8 cellular contexts compared by ENCODE assay signal in the genomic region with DNA sequence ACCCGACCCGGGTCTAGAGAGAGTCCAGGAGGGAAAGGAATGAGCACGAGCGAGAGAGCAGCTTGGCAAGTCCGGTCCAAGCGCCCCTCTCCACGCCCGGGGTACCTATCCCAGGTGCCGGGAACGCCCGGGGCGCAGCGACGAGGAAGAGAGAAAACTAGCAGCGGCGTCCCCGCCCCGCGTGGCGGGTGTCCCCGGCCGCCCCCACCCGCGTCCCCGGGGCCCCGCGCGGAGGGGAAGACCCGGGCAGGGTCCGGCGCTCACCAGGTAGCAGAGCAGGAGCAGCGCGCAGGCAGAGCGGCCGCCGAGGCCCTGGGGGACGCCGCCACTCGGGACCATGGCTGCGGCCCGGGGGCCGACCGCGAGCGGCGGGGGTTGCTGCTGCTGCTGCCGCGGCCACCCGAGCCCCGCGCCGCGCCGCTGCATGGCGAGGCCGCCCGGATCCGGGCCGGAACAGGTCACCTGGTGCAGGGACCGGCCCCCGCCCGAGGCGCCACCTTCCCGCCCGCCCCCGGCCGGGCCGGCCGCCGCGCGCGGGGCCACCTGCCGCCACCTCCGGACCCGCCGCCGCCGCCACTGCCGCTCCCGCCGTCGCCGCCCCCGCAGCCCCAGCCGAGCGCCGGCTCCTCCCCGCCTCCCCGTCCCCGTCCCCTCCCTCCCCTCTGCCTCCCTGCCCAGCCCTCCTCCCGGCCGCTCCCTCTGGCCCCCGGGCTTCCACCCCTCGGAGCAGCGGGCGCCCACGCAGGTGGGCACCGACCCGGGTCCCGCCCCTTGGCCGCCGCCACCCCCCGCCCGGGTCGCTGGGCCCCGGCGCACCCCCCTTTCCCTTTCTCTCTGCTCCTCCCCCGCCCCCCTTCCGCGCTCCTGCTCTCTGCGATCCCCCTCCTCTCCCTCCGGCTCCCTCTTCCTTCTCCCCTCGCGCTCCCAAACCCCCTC. TPM values are rescaled to one million over a fixed set of nuclear protein-coding genes. Genes with fewer than 3 reads are reported as not detected.
DNase-seq lines count a peak whose midpoint lies in the region; ATAC-seq and TF ChIP-seq lines count a peak whose summit lies in the region.

TSS of gene SEL1L3 (minus strand) at position 578 of the 936 bp plus-strand sequence. CDS start at position 426, 152 bp downstream.

- H4K20me1 ChIP-seq in SK-N-SH (ENCODE audit: insufficient read depth), result no peaks in the 10 kb centered on the region

- peak; percentile 84 for DNase-seq in SK-N-SH
- DNase-seq in adipocyte (ENCODE audit: low read depth), result peak; percentile 67
- DNase-seq in right cardiac atrium, result peak; percentile 21 to 75 (median 74)
- no peak for DNase-seq in gastrocnemius medialis
- no peak for DNase-seq in NCI-H446 (lab: John Stamatoyannopoulos, UW)
- DNase-seq in AML-193 (lab: John Stamatoyannopoulos, UW), result no peak

- H3F3A ChIP-seq in SK-N-SH (replicated peaks; ENCODE audit: insufficient read depth), result no peaks in the 10 kb centered on the region

- in situ Hi-C loops in gastrocnemius medialis (cut with MboI; ENCODE audit: low sequenced_read_pairs in 4 of 4), result no loop called here

- CTCF ChIA-PET in SK-N-SH (lab: Yijun Ruan, JAX), result no interaction called here

- H3K9me3 ChIP-seq in SK-N-SH (no peaks in the 10 kb centered on the region), adipocyte (ENCODE audit: control insufficient read depth, low read length) (no peaks in the 10 kb centered on the region), right cardiac atrium (ENCODE audit: control insufficient read depth, low read length) (no peaks in the 10 kb centered on the region), gastrocnemius medialis (no peaks in the 10 kb centered on the region)

- no peaks in the 10 kb centered on the region for H3K79me2 ChIP-seq in SK-N-SH (ENCODE audit: insufficient read depth)

- intact Hi-C loops in right cardiac atrium (cut with DNase I), result no loop called here
- intact Hi-C loops in gastrocnemius medialis (cut with DNase I; ENCODE audit: low total_unique reads), result no loop called here

- no peak for TF ChIP-seq RAD21 in SK-N-SH (IDR thresholded peaks at IDR 0.05; ENCODE audit: low read length)

- H3K9ac ChIP-seq in SK-N-SH (peak within 1 kb of the TSS; percentile 67), adipocyte (ENCODE audit: low read length) (peak within 1 kb of the TSS; percentile 45)

- H3K36me3 ChIP-seq in SK-N-SH (replicated peaks in 1 of 2; ENCODE audit: control insufficient read depth in 1 of 2, insufficient read depth in 2 of 2, low read length in 1 of 2), result no peaks in the 10 kb centered on the region
- no peaks in the 10 kb centered on the region for H3K36me3 ChIP-seq in adipocyte (ENCODE audit: control insufficient read depth, insufficient read depth, low read length, severe bottlenecking)
- H3K36me3 ChIP-seq in gastrocnemius medialis, result no peaks in the 10 kb centered on the region

- H3K4me3 ChIP-seq in SK-N-SH (ENCODE audit: low read depth in 2 of 2, low read length in 1 of 2) (peak within 1 kb of the TSS; percentile 57 to 68), adipocyte (ENCODE audit: low read length) (peak within 1 kb of the TSS; percentile 71), right cardiac atrium (ENCODE audit: low read length) (peak within 1 kb of the TSS; percentile 99), gastrocnemius medialis (peak within 1 kb of the TSS; percentile 54 to 68 (median 62))

- peak within 1 kb of the TSS; percentile 81 for H3K4me2 ChIP-seq in SK-N-SH

- TF ChIP-seq EP300 in SK-N-SH (IDR thresholded peaks at IDR 0.05; ENCODE audit: borderline replicate concordance in 1 of 2, low read depth in 1 of 2, low read length in 1 of 2), result no peak

- 4% methylated on average over 48 of the region's 115 CpGs for WGBS in SK-N-SH (ENCODE audit: low lambda C conversion rate)
- under 1% methylated on average over 114 of the region's 115 CpGs for WGBS in right cardiac atrium

- no peak within 1 kb of the TSS for H3K27ac ChIP-seq in SK-N-SH (ENCODE audit: low read depth in 2 of 2, low read length in 1 of 2)
- H3K27ac ChIP-seq in right cardiac atrium (ENCODE audit: low read length), result no peak within 1 kb of the TSS
- peak within 1 kb of the TSS; percentile 11 to 58 (median 30) for H3K27ac ChIP-seq in gastrocnemius medialis

- ATAC-seq in GM18868 (IDR thresholded peaks at IDR 0.05; ENCODE audit: unreplicated experiment) (peak; percentile 34), HG02970 (IDR thresholded peaks at IDR 0.05; ENCODE audit: low FRiP score, unreplicated experiment) (peak; percentile 47), right cardiac atrium (peak; percentile 27 to 30), gastrocnemius medialis (peak in 1 of 2 donors; percentile 21)

- POLR2A ChIA-PET in SK-N-SH (lab: Yijun Ruan, JAX), result no interaction called here

- TF ChIP-seq POLR2A in gastrocnemius medialis (IDR thresholded peaks at IDR 0.05), result no peak

- peak within 1 kb of the TSS; percentile 87; the same call in 1 of the 2 replicates for H2AFZ ChIP-seq in SK-N-SH (ENCODE audit: low read depth)

- H3K9me2 ChIP-seq in SK-N-SH, result no peaks in the 10 kb centered on the region

- H3K4me1 ChIP-seq in SK-N-SH (ENCODE audit: control insufficient read depth in 1 of 2, insufficient read depth in 2 of 2, low read depth in 1 of 2, low read length in 1 of 2) (peaks cover 13 to 14% of the 10 kb centered on the region in 2 experiments; a peak in 2 of 4 replicates), adipocyte (ENCODE audit: control insufficient read depth, insufficient read depth, low read length) (peaks cover 23% of the 10 kb centered on the region), right cardiac atrium (ENCODE audit: control insufficient read depth, insufficient read depth, low read length) (no peaks in the 10 kb centered on the region), gastrocnemius medialis (peaks cover 0 to 11% of the 10 kb centered on the region in 2 donors)

- no peaks in the 10 kb centered on the region for H3K27me3 ChIP-seq in SK-N-SH (ENCODE audit: insufficient read depth)
- peaks cover 3% of the 10 kb centered on the region for H3K27me3 ChIP-seq in adipocyte (replicated peaks; ENCODE audit: control insufficient read depth, insufficient read depth, low read length)
- no peaks in the 10 kb centered on the region for H3K27me3 ChIP-seq in right cardiac atrium (ENCODE audit: control insufficient read depth, insufficient read depth)
- H3K27me3 ChIP-seq in gastrocnemius medialis, result peaks cover 0 to 13% (median 0%) of the 10 kb centered on the region in 3 donors

- TF ChIP-seq CTCF in SK-N-SH (IDR thresholded peaks at IDR 0.05), result no peak
- TF ChIP-seq CTCF in gastrocnemius medialis (IDR thresholded peaks at IDR 0.05 in 4 of 5, conservative IDR thresholded peaks at IDR 0.05 in 1 of 5), result no peak

TF ChIP-seq in SK-N-SH, 30 proteins besides CTCF, POLR2A, EP300 and RAD21:
- no peak for TF ChIP-seq USF2 (IDR thresholded peaks at IDR 0.05; ENCODE audit: borderline replicate concordance, low read depth, low read length)
- TF ChIP-seq FOSL2 (IDR thresholded peaks at IDR 0.05; ENCODE audit: borderline replicate concordance, low read depth), result no peak
- TF ChIP-seq SMC3 (IDR thresholded peaks at IDR 0.05; ENCODE audit: low read depth, low read length), result no peak

RNA-seq across cellular contexts. Expression of gene SEL1L3, which starts in this region (rescaled TPM):
- polyA plus RNA-seq in SK-N-SH (2012; rRNA removed) (2.2 and 3.7 TPM in 2 replicates), right cardiac atrium (1.7 TPM)
- 3.8 and 4.1 TPM in 2 replicates for polyA plus RNA-seq in SK-N-SH (2012; cell fraction: cytosol; rRNA removed)
- 1.8 and 3.8 TPM in 2 replicates for polyA plus RNA-seq in SK-N-SH (2012; cell fraction: nucleus; rRNA removed)
- total RNA-seq in right cardiac atrium (1 to 10 TPM; 2.6 to 3.1 (median 2.8) TPM), gastrocnemius medialis (1 to 10 TPM in 3 of 4 donors, under 1 TPM in 1; 0.73 to 4.1 (median 2.2) TPM)

Comparison
In these comparisons a context has a peak if more than half of its experiments do, and no peak if none do; other contexts are left out.
1. DNase-seq: peak in SK-N-SH (single experiment), adipocyte (single experiment) and right cardiac atrium (3 of 3); none in gastrocnemius medialis (0 of 2), NCI-H446 (0 of 2) and AML-193 (0 of 2).
2. H3K27ac ChIP-seq: peak in gastrocnemius medialis (4 of 4); none in SK-N-SH (0 of 2) and right cardiac atrium (single experiment).
3. Peak in every context shown above with its lines, with median percentiles within 50 percentile points of each other: H3K4me3 ChIP-seq.